In the genomic region with DNA sequence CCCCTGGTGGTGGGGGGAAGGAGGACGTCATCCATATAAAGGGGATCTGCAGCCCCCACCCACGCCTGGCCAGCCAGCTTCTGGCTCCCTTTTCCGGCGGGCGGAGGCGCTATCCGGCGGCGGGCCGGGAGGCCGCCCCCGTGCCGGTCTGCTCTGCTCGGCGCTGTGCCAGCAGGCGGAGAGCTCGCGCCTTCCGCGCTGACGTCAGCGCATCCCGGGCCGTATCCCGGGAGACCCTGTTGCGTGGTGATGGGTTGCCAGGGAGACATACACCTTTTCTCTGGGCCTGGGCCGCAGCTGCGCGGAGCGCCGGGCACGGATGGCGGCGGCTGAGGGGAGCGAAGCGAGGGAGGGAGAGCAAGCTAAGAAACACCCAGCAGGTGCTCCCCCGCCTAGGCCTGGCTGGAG, we compare ENCODE assay signal across 9 cellular contexts. TPM values are rescaled to one million over a fixed set of nuclear protein-coding genes. Genes with fewer than 3 reads are reported as not detected.
DNase-seq lines count a peak whose midpoint lies in the region; ATAC-seq and TF ChIP-seq lines count a peak whose summit lies in the region.
"Had no signal": no experiment of that assay in that cellular context is flagged by ENCODE, and none has a peak within 500 bp of the region (broad histone marks: within the 10 kb centered on the region; RNA-seq: fewer than 3 reads in every experiment).

No MANE protein-coding gene starts in this region.

- CTCF ChIA-PET in activated CD4-positive, alpha-beta T cell treated with anti-CD3 and anti-CD28 coated beads, Interleukin-2, amount 10 ng/mL, durations not matched to agents 7 days and 5 days (lab: Charles Lee): interaction anchor here (0.9 to 2.2 kb wide), 4 partner anchors 10 to 22 kb away, joined by 3 to 6 read pairs (median 4); no protein-coding TSS in a partner anchor

- H3K9me3 ChIP-seq in ectodermal cell (ENCODE audit: control insufficient read depth, low read length) (no peaks in the 10 kb centered on the region), lung (ENCODE audit: control insufficient read depth in 2 of 2, insufficient read depth in 1 of 2, low read length in 1 of 2) (no peaks in the 10 kb centered on the region)

- POLR2A ChIA-PET in activated CD4-positive, alpha-beta T cell treated with anti-CD3 and anti-CD28 coated beads, Interleukin-2, amount 10 ng/mL, durations not matched to agents 7 days and 5 days (lab: Charles Lee): no interaction called here

- TF ChIP-seq CTCF in lung (IDR thresholded peaks at IDR 0.05; ENCODE audit: control extremely low read depth, extremely low read depth): no peak
- TF ChIP-seq CTCF in type B pancreatic cell (conservative IDR thresholded peaks at IDR 0.05): peak; percentile 41

- peak; percentile 79 for DNase-seq in DMS 273 treated with DMSO at 0.1 percent for 48 hours (lab: John Stamatoyannopoulos, UW)
- peak; percentile 91 for DNase-seq in NCI-H510A (lab: John Stamatoyannopoulos, UW)
- DNase-seq in lung (ENCODE audit: low spot score): no peak
- peak; percentile 82 for DNase-seq in type B pancreatic cell (ENCODE audit: extremely low spot score, unreplicated experiment)
- DNase-seq in activated CD4-positive, alpha-beta T cell treated with anti-CD3 and anti-CD28 coated beads, Interleukin-2, amount 10 ng/mL, durations not matched to agents 7 days and 5 days: no peak
- no peak for DNase-seq in NOMO-1 treated with DMSO at 0.1 percent for 48 hours (lab: John Stamatoyannopoulos, UW; ENCODE audit: unreplicated experiment)
- no peak for DNase-seq in NAMALWA (ENCODE audit: low spot score)

- H3K27ac Mint-ChIP-seq in type B pancreatic cell: peak overlapping the region; percentile 98
- H3K27ac Mint-ChIP-seq in activated CD4-positive, alpha-beta T cell treated with anti-CD3 and anti-CD28 coated beads, Interleukin-2, amount 10 ng/mL, durations not matched to agents 7 days and 5 days: no peak overlapping the region

- H3K36me3 Mint-ChIP-seq in type B pancreatic cell: peaks cover 18% of the 10 kb centered on the region
- H3K36me3 Mint-ChIP-seq in activated CD4-positive, alpha-beta T cell treated with anti-CD3 and anti-CD28 coated beads, Interleukin-2, amount 10 ng/mL, durations not matched to agents 7 days and 5 days (ENCODE audit: low read depth): peaks cover 9% of the 10 kb centered on the region

- no peak for ATAC-seq in lung (ENCODE audit: insufficient read depth, low FRiP score)
- ATAC-seq: GM12878 had no signal

- H3K4me1 ChIP-seq in ectodermal cell (ENCODE audit: control insufficient read depth, insufficient read depth, low read length): peaks cover 31% of the 10 kb centered on the region
- H3K4me1 ChIP-seq in lung (ENCODE audit: control insufficient read depth in 2 of 2, insufficient read depth in 2 of 2, low read length in 2 of 2): peaks cover 6 to 30% of the 10 kb centered on the region in 2 donors

- peak overlapping the region; percentile 91 for H3K4me3 Mint-ChIP-seq in type B pancreatic cell
- H3K4me3 Mint-ChIP-seq in activated CD4-positive, alpha-beta T cell treated with anti-CD3 and anti-CD28 coated beads, Interleukin-2, amount 10 ng/mL, durations not matched to agents 7 days and 5 days: no peak overlapping the region

- peaks cover 37% of the 10 kb centered on the region for H3K4me1 Mint-ChIP-seq in type B pancreatic cell (ENCODE audit: unreplicated experiment)
- H3K4me1 Mint-ChIP-seq in activated CD4-positive, alpha-beta T cell treated with anti-CD3 and anti-CD28 coated beads, Interleukin-2, amount 10 ng/mL, durations not matched to agents 7 days and 5 days: peaks cover 38% of the 10 kb centered on the region

- H3K36me3 ChIP-seq in ectodermal cell (ENCODE audit: control insufficient read depth, insufficient read depth, low read length) (peaks cover 14% of the 10 kb centered on the region), lung (ENCODE audit: control insufficient read depth in 2 of 2, insufficient read depth in 2 of 2, low read length in 2 of 2) (peaks cover 8 to 25% of the 10 kb centered on the region in 2 donors)

- 28 to 37% methylated on average over 37 of the region's 37 CpGs for WGBS in ectodermal cell, 2 experiments
- 36 to 48% methylated on average over 28 to 37 of the region's 37 CpGs for WGBS in lung, 2 donors

- peak overlapping the region; percentile 64 for H3K27ac ChIP-seq in ectodermal cell (ENCODE audit: insufficient read depth, low read depth, low read length, poor library complexity, severe bottlenecking)
- H3K27ac ChIP-seq in lung (ENCODE audit: low read depth in 1 of 2, low read length in 1 of 2): peak overlapping the region; percentile 43 to 88

- no peaks in the 10 kb centered on the region for H3K9me3 Mint-ChIP-seq in type B pancreatic cell
- H3K9me3 Mint-ChIP-seq in activated CD4-positive, alpha-beta T cell treated with anti-CD3 and anti-CD28 coated beads, Interleukin-2, amount 10 ng/mL, durations not matched to agents 7 days and 5 days: no peaks in the 10 kb centered on the region

- no peaks in the 10 kb centered on the region for H3K27me3 Mint-ChIP-seq in type B pancreatic cell
- H3K27me3 Mint-ChIP-seq in activated CD4-positive, alpha-beta T cell treated with anti-CD3 and anti-CD28 coated beads, Interleukin-2, amount 10 ng/mL, durations not matched to agents 7 days and 5 days: no peaks in the 10 kb centered on the region

- H3K27me3 ChIP-seq in ectodermal cell (ENCODE audit: control insufficient read depth, insufficient read depth, low read length, poor library complexity, severe bottlenecking) (no peaks in the 10 kb centered on the region), lung (ENCODE audit: control insufficient read depth, insufficient read depth) (no peaks in the 10 kb centered on the region)

- H3K4me3 ChIP-seq in ectodermal cell (ENCODE audit: insufficient read depth, low read depth, low read length) (peak overlapping the region; percentile 11), lung (no peak overlapping the region)
- H3K4me3 ChIP-seq: GM12878 had no signal

RNA-seq across cellular contexts. Expression of a gene that starts 1.1 kb away (rescaled TPM):
- polyA plus RNA-seq in ectodermal cell (2013, experiment 1 of 4): 25.5 TPM
- 24.2 TPM for polyA plus RNA-seq in ectodermal cell (2013, experiment 2 of 4)
- 20.9 TPM for polyA plus RNA-seq in ectodermal cell (2013, experiment 3 of 4)
- 21.4 TPM for polyA plus RNA-seq in ectodermal cell (2013, experiment 4 of 4)
- 10 to 100 TPM; 15.8 to 21.4 TPM for total RNA-seq in lung
- polyA plus RNA-seq in lung: 10 to 100 TPM; 12.9 to 15.5 TPM
- 13.2 and 18.3 TPM in 2 replicates for total RNA-seq in type B pancreatic cell (ENCODE audit: low replicate concordance)
- total RNA-seq in activated CD4-positive, alpha-beta T cell treated with anti-CD3 and anti-CD28 coated beads, Interleukin-2, amount 10 ng/mL, durations not matched to agents 7 days and 5 days: 1 to 10 TPM; 3.6 to 4.4 TPM

RNA-seq across cellular contexts. Expression of a gene that starts 22.9 kb away (rescaled TPM):
- 45.1 TPM for polyA plus RNA-seq in ectodermal cell (2013, experiment 1 of 4)
- polyA plus RNA-seq in ectodermal cell (2013, experiment 2 of 4): 48.2 TPM
- 40.2 TPM for polyA plus RNA-seq in ectodermal cell (2013, experiment 3 of 4)
- 44.0 TPM for polyA plus RNA-seq in ectodermal cell (2013, experiment 4 of 4)
- 1 to 10 TPM; 5.7 to 8.7 TPM for total RNA-seq in lung
- polyA plus RNA-seq in lung: 1 to 10 TPM; 2.7 to 5.0 TPM
- 10.8 and 24.9 TPM in 2 replicates for total RNA-seq in type B pancreatic cell (ENCODE audit: low replicate concordance)
- 1 to 10 TPM; 3.0 to 3.6 TPM for total RNA-seq in activated CD4-positive, alpha-beta T cell treated with anti-CD3 and anti-CD28 coated beads, Interleukin-2, amount 10 ng/mL, durations not matched to agents 7 days and 5 days

RNA-seq across cellular contexts. Expression of a gene that starts 23.0 kb away (rescaled TPM):
- 116 TPM for polyA plus RNA-seq in ectodermal cell (2013, experiment 1 of 4)
- polyA plus RNA-seq in ectodermal cell (2013, experiment 2 of 4): 121 TPM
- polyA plus RNA-seq in ectodermal cell (2013, experiment 3 of 4): 105 TPM
- 123 TPM for polyA plus RNA-seq in ectodermal cell (2013, experiment 4 of 4)
- total RNA-seq in lung (10 to 100 TPM; 46.4 to 71.7 TPM), type B pancreatic cell (ENCODE audit: low replicate concordance) (87.8 and 90.5 TPM in 2 replicates)
- polyA plus RNA-seq in lung: 100 to 1,000 TPM in 1 of 2 donors, 10 to 100 TPM in 1; 93.2 to 139 TPM
- total RNA-seq in activated CD4-positive, alpha-beta T cell treated with anti-CD3 and anti-CD28 coated beads, Interleukin-2, amount 10 ng/mL, durations not matched to agents 7 days and 5 days: 10 to 100 TPM; 74.4 to 79.9 TPM

RNA-seq across cellular contexts. Expression of a gene that starts 24.1 kb away (rescaled TPM):
- polyA plus RNA-seq in ectodermal cell (2013, experiment 1 of 4): 307 TPM
- polyA plus RNA-seq in ectodermal cell (2013, experiment 2 of 4): 324 TPM
- 196 TPM for polyA plus RNA-seq in ectodermal cell (2013, experiment 3 of 4)
- 215 TPM for polyA plus RNA-seq in ectodermal cell (2013, experiment 4 of 4)
- total RNA-seq in lung: 100 to 1,000 TPM; 211 to 419 TPM
- polyA plus RNA-seq in lung: 100 to 1,000 TPM; 201 to 241 TPM
- total RNA-seq in type B pancreatic cell (ENCODE audit: low replicate concordance): 371 and 432 TPM in 2 replicates
- 100 to 1,000 TPM; 269 to 300 TPM for total RNA-seq in activated CD4-positive, alpha-beta T cell treated with anti-CD3 and anti-CD28 coated beads, Interleukin-2, amount 10 ng/mL, durations not matched to agents 7 days and 5 days

RNA-seq across cellular contexts. Expression of a gene that starts 39.5 kb away (rescaled TPM):
- 3.0 TPM for polyA plus RNA-seq in ectodermal cell (2013, experiment 1 of 4)
- polyA plus RNA-seq in ectodermal cell (2013, experiment 2 of 4): 3.0 TPM
- polyA plus RNA-seq in ectodermal cell (2013, experiment 3 of 4): 1.6 TPM
- 1.5 TPM for polyA plus RNA-seq in ectodermal cell (2013, experiment 4 of 4)
- under 1 TPM; 0.17 to 0.31 TPM for total RNA-seq in lung
- under 1 TPM; 0.18 to 0.22 TPM for polyA plus RNA-seq in lung
- 0.41 and 0.52 TPM in 2 replicates for total RNA-seq in type B pancreatic cell (ENCODE audit: low replicate concordance)
- not detected for total RNA-seq in activated CD4-positive, alpha-beta T cell treated with anti-CD3 and anti-CD28 coated beads, Interleukin-2, amount 10 ng/mL, durations not matched to agents 7 days and 5 days
- total RNA-seq: GM12878 had no signal
- polyA plus RNA-seq: GM12878 had no signal

Comparison
In these comparisons a context has a peak if more than half of its experiments do, and no peak if none do; other contexts are left out.
1. DNase-seq: peak in DMS 273 treated with DMSO at 0.1 percent for 48 hours (single experiment), NCI-H510A (single experiment) and type B pancreatic cell (single experiment); none in lung (single experiment), activated CD4-positive, alpha-beta T cell treated with anti-CD3 and anti-CD28 coated beads, Interleukin-2, amount 10 ng/mL, durations not matched to agents 7 days and 5 days (single experiment), NOMO-1 treated with DMSO at 0.1 percent for 48 hours (single experiment) and NAMALWA (single experiment).